In the genomic region with DNA sequence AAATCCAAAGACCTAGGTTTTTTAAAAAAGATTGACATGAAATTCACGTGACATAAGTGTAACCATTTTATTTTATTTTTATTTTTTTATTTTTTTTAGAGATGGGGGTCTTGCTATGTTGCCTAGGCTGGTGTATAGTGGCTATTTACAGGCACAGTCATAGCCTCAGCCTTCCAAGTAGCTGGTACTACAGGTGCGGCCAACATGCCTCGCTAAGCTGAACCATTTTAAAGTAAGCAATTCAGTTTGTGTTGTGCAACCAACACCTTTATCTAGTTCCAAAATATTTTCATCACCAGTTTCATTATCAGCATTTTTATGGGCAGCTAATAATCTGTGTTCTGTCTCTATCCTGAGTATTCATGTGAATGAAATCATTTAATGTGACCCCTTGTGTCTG, we compare ENCODE assay signal across 7 cellular contexts.
"Had no signal": no experiment of that assay in that cellular context is flagged by ENCODE, and none has a peak within 500 bp of the region (broad histone marks: within the 10 kb centered on the region; RNA-seq: fewer than 3 reads in every experiment).

No MANE protein-coding gene starts in this region.

- H3K9ac ChIP-seq: KMS-11 had no signal

- FAIRE-seq: HTR-8/SVneo, K562 had no signal

- ATAC-seq: K562 had no signal

- H3K4me3 ChIP-seq: K562 had no signal

- DNase-seq: IMR-90, KBM-7, KG1 had no signal

- H3K27ac ChIP-seq: HL-60, KMS-11 had no signal

- H3K4me2 ChIP-seq: KMS-11 had no signal
